8 cellular contexts compared by ENCODE assay signal in genomic region chr20:34365765-34366213, GRCh38. TPM values are rescaled to one million over a fixed set of nuclear protein-coding genes. Genes with fewer than 3 reads are reported as not detected.
DNase-seq lines count a peak whose midpoint lies in the region; ATAC-seq lines count a peak whose summit lies in the region.

No MANE protein-coding gene starts in this region.

- H3K36me3 Mint-ChIP-seq in T-helper 1 cell treated with Interleukin-12 subunit alpha and Interleukin-12 subunit beta and Interleukin-4 antibody, amounts not matched to agents 30 μg/mL and 1 μg/mL, for 36 hours (ENCODE audit: low read depth): peaks cover 32% of the 10 kb centered on the region
- H3K36me3 Mint-ChIP-seq in natural killer cell treated with Interleukin-12 subunit alpha and Interleukin-12 subunit beta and Interleukin-15 and Interleukin-18, amount 100 ng/mL, for 72 hours: peaks cover 24% of the 10 kb centered on the region

- ATAC-seq in GM18498 (IDR thresholded peaks at IDR 0.05; ENCODE audit: unreplicated experiment): peak; percentile 44
- ATAC-seq in HG02763 (IDR thresholded peaks at IDR 0.05; ENCODE audit: unreplicated experiment): peak; percentile 46
- ATAC-seq in natural killer cell treated with Interleukin-12 subunit alpha and Interleukin-12 subunit beta and Interleukin-15 and Interleukin-18, amount 100 ng/mL, for 72 hours: peak; percentile 58 to 59
- no peak for ATAC-seq in GM21529 (IDR thresholded peaks at IDR 0.05; ENCODE audit: unreplicated experiment)

- H3K4me1 Mint-ChIP-seq in T-helper 1 cell treated with Interleukin-12 subunit alpha and Interleukin-12 subunit beta and Interleukin-4 antibody, amounts not matched to agents 30 μg/mL and 1 μg/mL, for 36 hours (ENCODE audit: low read depth): peaks cover 51% of the 10 kb centered on the region
- H3K4me1 Mint-ChIP-seq in natural killer cell treated with Interleukin-12 subunit alpha and Interleukin-12 subunit beta and Interleukin-15 and Interleukin-18, amount 100 ng/mL, for 72 hours (ENCODE audit: low read depth in 2 of 2): peaks cover 54 to 59% of the 10 kb centered on the region in 2 donors

- no peaks in the 10 kb centered on the region for H3K27me3 Mint-ChIP-seq in T-helper 1 cell treated with Interleukin-12 subunit alpha and Interleukin-12 subunit beta and Interleukin-4 antibody, amounts not matched to agents 30 μg/mL and 1 μg/mL, for 36 hours (ENCODE audit: low read depth)
- no peaks in the 10 kb centered on the region for H3K27me3 Mint-ChIP-seq in natural killer cell treated with Interleukin-12 subunit alpha and Interleukin-12 subunit beta and Interleukin-15 and Interleukin-18, amount 100 ng/mL, for 72 hours

- peak overlapping the region; percentile 76 for H3K4me3 Mint-ChIP-seq in T-helper 1 cell treated with Interleukin-12 subunit alpha and Interleukin-12 subunit beta and Interleukin-4 antibody, amounts not matched to agents 30 μg/mL and 1 μg/mL, for 36 hours
- H3K4me3 Mint-ChIP-seq in natural killer cell treated with Interleukin-12 subunit alpha and Interleukin-12 subunit beta and Interleukin-15 and Interleukin-18, amount 100 ng/mL, for 72 hours: peak overlapping the region; percentile 85

- H3K9me3 Mint-ChIP-seq in T-helper 1 cell treated with Interleukin-12 subunit alpha and Interleukin-12 subunit beta and Interleukin-4 antibody, amounts not matched to agents 30 μg/mL and 1 μg/mL, for 36 hours: no peaks in the 10 kb centered on the region
- no peaks in the 10 kb centered on the region for H3K9me3 Mint-ChIP-seq in natural killer cell treated with Interleukin-12 subunit alpha and Interleukin-12 subunit beta and Interleukin-15 and Interleukin-18, amount 100 ng/mL, for 72 hours

- peak; percentile 76 for DNase-seq in natural killer cell treated with Interleukin-12 subunit alpha and Interleukin-12 subunit beta and Interleukin-15 and Interleukin-18, amount 100 ng/mL, for 72 hours (ENCODE audit: low spot score)
- DNase-seq in NCI-H446 (lab: John Stamatoyannopoulos, UW) (no peak), NCI-H774 (lab: John Stamatoyannopoulos, UW) (no peak), amniotic stem cell (lab: John Stamatoyannopoulos, UW) (no peak)

- peak overlapping the region; percentile 68 for H3K27ac Mint-ChIP-seq in T-helper 1 cell treated with Interleukin-12 subunit alpha and Interleukin-12 subunit beta and Interleukin-4 antibody, amounts not matched to agents 30 μg/mL and 1 μg/mL, for 36 hours
- peak overlapping the region; percentile 45 to 56 for H3K27ac Mint-ChIP-seq in natural killer cell treated with Interleukin-12 subunit alpha and Interleukin-12 subunit beta and Interleukin-15 and Interleukin-18, amount 100 ng/mL, for 72 hours

RNA-seq across cellular contexts. Expression of gene ITCH, which starts 2.7 kb away (rescaled TPM):
- 10 to 100 TPM; 79.5 to 83.6 TPM for total RNA-seq in natural killer cell treated with Interleukin-12 subunit alpha and Interleukin-12 subunit beta and Interleukin-15 and Interleukin-18, amount 100 ng/mL, for 72 hours
